9 cellular contexts compared by ENCODE assay signal in genomic region chr3:151171145-151171544, GRCh38. TPM values are rescaled to one million over a fixed set of nuclear protein-coding genes. Genes with fewer than 3 reads are reported as not detected.
DNase-seq lines count a peak whose midpoint lies in the region; ATAC-seq and TF ChIP-seq lines count a peak whose summit lies in the region.
"Had no signal": no experiment of that assay in that cellular context is flagged by ENCODE, and none has a peak within 500 bp of the region (broad histone marks: within the 10 kb centered on the region; RNA-seq: fewer than 3 reads in every experiment).

No MANE protein-coding gene starts in this region.

- H3K9me3 ChIP-seq in BLaER1, result no peaks in the 10 kb centered on the region
- H3K9me3 ChIP-seq in neuron (ENCODE audit: low read length), result no peaks in the 10 kb centered on the region
- no peaks in the 10 kb centered on the region for H3K9me3 ChIP-seq in hepatocyte (ENCODE audit: low read depth)

- no peak for TF ChIP-seq CTCF in hepatocyte (IDR thresholded peaks at IDR 0.05; ENCODE audit: poor library complexity)

- peak; percentile 57 to 65 for DNase-seq in activated T-cell treated with anti-CD3 and anti-CD28 coated beads, Interleukin-2, amount 50 U/mL, for 48 hours
- no peak for DNase-seq in 8988T
- DNase-seq in NCI-H2107 treated with DMSO at 0.1 percent for 48 hours (lab: John Stamatoyannopoulos, UW; ENCODE audit: unreplicated experiment), result no peak
- no peak for DNase-seq in hepatocyte (ENCODE audit: low spot score)

- no peaks in the 10 kb centered on the region for H3K27me3 ChIP-seq in BLaER1
- no peaks in the 10 kb centered on the region for H3K27me3 ChIP-seq in neuron (ENCODE audit: insufficient read depth, low read length)
- H3K27me3 ChIP-seq in hepatocyte, result no peaks in the 10 kb centered on the region

- H2AFZ ChIP-seq in neuron (ENCODE audit: low read depth, low read length), result peak overlapping the region; percentile 8
- no peak overlapping the region for H2AFZ ChIP-seq in hepatocyte

- peak overlapping the region; percentile 82 for H3K4me2 ChIP-seq in BLaER1
- no peak overlapping the region for H3K4me2 ChIP-seq in hepatocyte

- WGBS in hepatocyte (ENCODE audit: low lambda C conversion rate, missing lambda C conversion rate), result 52% methylated on average over 3 of the region's 3 CpGs

- H3K9ac ChIP-seq in BLaER1, result peak overlapping the region; percentile 61

- H4K20me1 ChIP-seq in BLaER1 (no peaks in the 10 kb centered on the region), hepatocyte (ENCODE audit: insufficient read depth, poor library complexity, severe bottlenecking) (no peaks in the 10 kb centered on the region)

- H3K79me2 ChIP-seq in hepatocyte, result no peaks in the 10 kb centered on the region

- ATAC-seq in GM19397 (IDR thresholded peaks at IDR 0.05; ENCODE audit: unreplicated experiment) (peak; percentile 55), HG03520 (IDR thresholded peaks at IDR 0.05; ENCODE audit: unreplicated experiment) (peak; percentile 40)

- H3K9me2 ChIP-seq in hepatocyte (replicated peaks; ENCODE audit: insufficient read depth), result no peaks in the 10 kb centered on the region

- H3K27ac ChIP-seq in BLaER1 (peak overlapping the region; percentile 83), hepatocyte (no peak overlapping the region)

- H3K4me1 ChIP-seq in BLaER1 (peaks cover 59% of the 10 kb centered on the region), neuron (ENCODE audit: insufficient read depth, low read length) (peaks cover 4% of the 10 kb centered on the region), hepatocyte (ENCODE audit: insufficient read depth) (no peaks in the 10 kb centered on the region)

- H3K4me3 ChIP-seq in BLaER1, result no peak overlapping the region
- no peak overlapping the region for H3K4me3 ChIP-seq in neuron (ENCODE audit: low read length)
- H3K4me3 ChIP-seq in hepatocyte, result no peak overlapping the region

- H3K36me3 ChIP-seq in BLaER1 (no peaks in the 10 kb centered on the region), neuron (ENCODE audit: insufficient read depth, low read length) (no peaks in the 10 kb centered on the region), hepatocyte (replicated peaks; ENCODE audit: insufficient read depth, low read depth) (no peaks in the 10 kb centered on the region)

RNA-seq across cellular contexts. Expression of gene GPR171, which starts 31.9 kb away (rescaled TPM):
- total RNA-seq in hepatocyte, result not detected in 2 replicates
- polyA plus RNA-seq in hepatocyte, result 0.51 TPM in 1 of 2 replicates, not detected in the other
- total RNA-seq: kidney epithelial cell had no signal

Comparison
In these comparisons a context has a peak if more than half of its experiments do, and no peak if none do; other contexts are left out.
1. DNase-seq: peak in activated T-cell treated with anti-CD3 and anti-CD28 coated beads, Interleukin-2, amount 50 U/mL, for 48 hours (2 of 2); none in 8988T (single experiment), NCI-H2107 treated with DMSO at 0.1 percent for 48 hours (single experiment) and hepatocyte (single experiment).